8 cellular contexts compared by ENCODE assay signal in genomic region chr10:7411671-7412481, GRCh38. TPM values are rescaled to one million over a fixed set of nuclear protein-coding genes. Genes with fewer than 3 reads are reported as not detected.
DNase-seq lines count a peak whose midpoint lies in the region; ATAC-seq and TF ChIP-seq lines count a peak whose summit lies in the region.

No MANE protein-coding gene starts in this region.

- H3K79me1 ChIP-seq in H9 (ENCODE audit: insufficient read depth, low read depth, low read length, poor library complexity, severe bottlenecking): no peaks in the 10 kb centered on the region

- no peak overlapping the region for H2BK120ac ChIP-seq in H9 (ENCODE audit: low read depth, low read length, poor library complexity, severe bottlenecking)

- peak overlapping the region; percentile 81 for H3K4me3 ChIP-seq in hepatocyte

- H4K5ac ChIP-seq in H9 (ENCODE audit: insufficient read length, low read depth, low read length): no peak overlapping the region

- peaks cover 28% of the 10 kb centered on the region; the same call in 1 of the 2 replicates for H3K27me3 ChIP-seq in H9 (ENCODE audit: insufficient read depth, low read length)
- peaks cover 57% of the 10 kb centered on the region for H3K27me3 ChIP-seq in hepatocyte

- H4K20me1 ChIP-seq in H9 (ENCODE audit: control insufficient read depth, insufficient read depth, insufficient read length) (no peaks in the 10 kb centered on the region), hepatocyte (ENCODE audit: insufficient read depth, poor library complexity, severe bottlenecking) (no peaks in the 10 kb centered on the region)

- no peak overlapping the region for H3K56ac ChIP-seq in H9 (ENCODE audit: insufficient read length, low read depth, low read length)

- H2BK20ac ChIP-seq in H9 (ENCODE audit: low read depth, low read length, poor library complexity, severe bottlenecking): no peak overlapping the region

- H2BK12ac ChIP-seq in H9 (ENCODE audit: insufficient read length, low read depth, low read length): no peak overlapping the region

- H4K91ac ChIP-seq in H9 (ENCODE audit: insufficient read length, low read depth, low read length): no peak overlapping the region

- H2BK5ac ChIP-seq in H9 (ENCODE audit: insufficient read length, low read length): no peak overlapping the region

- no peak overlapping the region for H3K27ac ChIP-seq in H9 (ENCODE audit: insufficient read length, low read depth, low read length)
- no peak overlapping the region for H3K27ac ChIP-seq in hepatocyte

- H3K14ac ChIP-seq in H9 (ENCODE audit: insufficient read depth, low read length): no peak overlapping the region

- H3K9me3 ChIP-seq in H9 (ENCODE audit: control insufficient read depth, low read depth, low read length) (no peaks in the 10 kb centered on the region), hepatocyte (ENCODE audit: low read depth) (no peaks in the 10 kb centered on the region)

- no peak overlapping the region for H3K4ac ChIP-seq in H9 (ENCODE audit: low read depth, low read length)

- TF ChIP-seq CTCF in H9 (conservative IDR thresholded peaks at IDR 0.05) (no peak), hepatocyte (IDR thresholded peaks at IDR 0.05; ENCODE audit: poor library complexity) (no peak)

- H3K36me3 Mint-ChIP-seq in H9 (ENCODE audit: insufficient read depth in 1 of 3, low read depth in 3 of 3): no peaks in the 10 kb centered on the region

- no peak overlapping the region for H3K27ac Mint-ChIP-seq in H9

- H3K36me3 ChIP-seq in hepatocyte (replicated peaks; ENCODE audit: insufficient read depth, low read depth): no peaks in the 10 kb centered on the region

- peak; percentile 52 for DNase-seq in H9
- DNase-seq in activated T-cell treated with anti-CD3 and anti-CD28 coated beads, Interleukin-2, amount 50 U/mL, for 48 hours: peak; percentile 54 to 61
- peak; percentile 10 for DNase-seq in hepatocyte (ENCODE audit: low spot score)
- DNase-seq in stimulated activated CD4-positive, alpha-beta T cell treated with anti-CD3 and anti-CD28 coated beads, Interleukin-15, amount 100 ng/mL, for 24 hours: peak; percentile 51
- DNase-seq in NCI-H146 (lab: John Stamatoyannopoulos, UW): no peak

- H3K9me2 ChIP-seq in hepatocyte (replicated peaks; ENCODE audit: insufficient read depth): no peaks in the 10 kb centered on the region

- H3K9ac ChIP-seq in H9 (ENCODE audit: extremely low read depth, insufficient read length, low read length): no peak overlapping the region

- WGBS in H9 (ENCODE audit: extremely low coverage, insufficient read length, low lambda C conversion rate): no CpG with 5 or more reads among the region's 59 CpGs
- WGBS in hepatocyte (ENCODE audit: low lambda C conversion rate, missing lambda C conversion rate): 2% methylated on average over 59 of the region's 59 CpGs

- peaks cover 24 to 29% of the 10 kb centered on the region in 2 experiments for H3K4me1 Mint-ChIP-seq in H9

- H3K4me1 ChIP-seq in H9 (ENCODE audit: insufficient read depth, low read length) (no peaks in the 10 kb centered on the region), hepatocyte (ENCODE audit: insufficient read depth) (peaks cover 27% of the 10 kb centered on the region)

- H3K18ac ChIP-seq in H9 (ENCODE audit: insufficient read length, low read depth, low read length): no peak overlapping the region

- H3K4me2 ChIP-seq in H9 (ENCODE audit: insufficient read depth, insufficient read length, low read length): peak overlapping the region; percentile 74
- H3K4me2 ChIP-seq in hepatocyte: peak overlapping the region; percentile 98

- H2BK15ac ChIP-seq in H9 (ENCODE audit: low read depth, low read length): no peak overlapping the region

- no peak overlapping the region for H3T11ph ChIP-seq in H9 (ENCODE audit: low read length)

- H3K23ac ChIP-seq in H9 (ENCODE audit: insufficient read length, low read depth, low read length): no peak overlapping the region

- ATAC-seq in HG02981 (IDR thresholded peaks at IDR 0.05; ENCODE audit: unreplicated experiment): no peak
- no peak for ATAC-seq in GM18870 (IDR thresholded peaks at IDR 0.05; ENCODE audit: unreplicated experiment)
- ATAC-seq in HG02642 (IDR thresholded peaks at IDR 0.05; ENCODE audit: poor library complexity, unreplicated experiment): no peak

- H3K9me3 Mint-ChIP-seq in H9: peaks cover 0 to 4% of the 10 kb centered on the region in 2 experiments; a peak in 2 of 5 replicates

- H3K27me3 Mint-ChIP-seq in H9 (ENCODE audit: low read depth): peaks cover 91% of the 10 kb centered on the region

- no peak overlapping the region for H2AK5ac ChIP-seq in H9 (ENCODE audit: insufficient read length, low read length)

- H3K79me2 ChIP-seq in H9 (ENCODE audit: insufficient read depth, low read length) (no peaks in the 10 kb centered on the region), hepatocyte (peaks cover 3% of the 10 kb centered on the region)

- peaks cover 51% of the 10 kb centered on the region for H3K23me2 ChIP-seq in H9 (ENCODE audit: insufficient read length, low read depth, low read length, poor library complexity, severe bottlenecking)

- H2AFZ ChIP-seq in H9 (ENCODE audit: low read length) (no peak overlapping the region), hepatocyte (peak overlapping the region; percentile 61)

- H3K4me3 Mint-ChIP-seq in H9: peak overlapping the region; percentile 83 to 91

- no peak overlapping the region for H4K8ac ChIP-seq in H9 (replicated peaks; ENCODE audit: insufficient read length, low read depth, low read length)

RNA-seq across cellular contexts. Expression of gene SFMBT2, which starts 1.0 kb away (rescaled TPM):
- 5.3 and 6.7 TPM in 2 replicates for total RNA-seq in H9 (2021)
- total RNA-seq in hepatocyte: 3.0 and 3.8 TPM in 2 replicates
- polyA plus RNA-seq in hepatocyte: 1.1 and 2.3 TPM in 2 replicates
